ENCODE assay signal across 14 cellular contexts in the genomic region with DNA sequence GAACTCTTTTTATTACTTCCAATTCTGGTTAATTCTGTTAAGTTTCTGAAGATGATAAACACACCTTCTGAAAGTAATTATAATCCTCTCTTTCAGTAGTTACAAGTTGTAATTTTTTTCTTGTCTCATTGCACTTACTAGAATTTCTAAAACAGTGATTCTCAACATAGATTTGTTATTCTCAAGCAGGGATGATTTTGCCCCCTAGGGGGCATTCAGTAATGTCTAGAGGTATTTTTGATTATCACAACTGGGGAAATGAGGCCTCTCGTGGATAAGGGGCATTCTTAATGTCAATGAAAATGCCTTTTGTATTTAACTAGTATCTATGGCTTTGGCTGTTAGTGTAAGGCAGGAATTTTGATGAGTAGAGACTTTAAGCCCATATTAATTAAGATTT. TPM values are rescaled to one million over a fixed set of nuclear protein-coding genes. Genes with fewer than 3 reads are reported as not detected.
DNase-seq lines count a peak whose midpoint lies in the region; ATAC-seq and TF ChIP-seq lines count a peak whose summit lies in the region.
"Had no signal": no experiment of that assay in that cellular context is flagged by ENCODE, and none has a peak within 500 bp of the region (broad histone marks: within the 10 kb centered on the region; RNA-seq: fewer than 3 reads in every experiment).

No MANE protein-coding gene starts in this region.

- no peaks in the 10 kb centered on the region for H3K36me3 Mint-ChIP-seq in Caco-2 (ENCODE audit: insufficient read depth, unreplicated experiment)
- H3K36me3 Mint-ChIP-seq: activated naive CD4-positive, alpha-beta T cell treated with anti-CD3 and anti-CD28 coated beads, Interleukin-2, amount 50 U/mL, for 72 hours had no signal

- H3K4me3 ChIP-seq in Caco-2 (ENCODE audit: low read depth, low read length): no peak overlapping the region

- H3K4me1 ChIP-seq in Caco-2: no peaks in the 10 kb centered on the region
- no peaks in the 10 kb centered on the region for H3K4me1 ChIP-seq in foreskin keratinocyte

- intact Hi-C loops in Caco-2 (cut with micrococcal nuclease; ENCODE audit: unreplicated experiment): no loop called here

- no peak for ATAC-seq in foreskin keratinocyte
- ATAC-seq: activated naive CD4-positive, alpha-beta T cell treated with anti-CD3 and anti-CD28 coated beads, Interleukin-2, amount 50 U/mL, for 72 hours; stimulated activated naive CD8-positive, alpha-beta T cell treated with anti-CD3 and anti-CD28 coated beads, Interleukin-15, amount 100 ng/mL, for 72 hours had no signal

- no peaks in the 10 kb centered on the region for H3K36me3 ChIP-seq in Caco-2 (ENCODE audit: control insufficient read depth, insufficient read depth, low read length)

- TF ChIP-seq CTCF in Caco-2 (IDR thresholded peaks at IDR 0.05; ENCODE audit: insufficient read depth in 1 of 2, low read depth in 1 of 2, low read length in 1 of 2, severe bottlenecking in 1 of 2, unreplicated experiment in 1 of 2): peak; percentile 40 to 41
- peak; percentile 23; the same call in 1 of the 2 replicates for TF ChIP-seq CTCF in RWPE1 (conservative IDR thresholded peaks at IDR 0.05; ENCODE audit: low read depth)
- peak; percentile 16 for TF ChIP-seq CTCF in foreskin keratinocyte (conservative IDR thresholded peaks at IDR 0.05)
- TF ChIP-seq CTCF in GM10248 (IDR thresholded peaks at IDR 0.05; ENCODE audit: control extremely low read depth, extremely low read depth, low read depth, missing control alignments): no peak

- no TSS peak for BruUV-seq in Caco-2 (replicated peaks; lab: Mats Ljungman, UMichigan)

- DNase-seq in Caco-2 (no peak), HT-29 (ENCODE audit: low spot score) (peak; percentile 10), RWPE1 (ENCODE audit: low spot score) (no peak), foreskin keratinocyte (no peak), NCI-H1092 (lab: John Stamatoyannopoulos, UW) (no peak), GM10248 (ENCODE audit: extremely low spot score) (no peak), HEK293T (ENCODE audit: extremely low spot score) (no peak)
- no peak for DNase-seq in effector CD8-positive, alpha-beta T cell (lab: John Stamatoyannopoulos, UW)
- DNase-seq: CD4-positive, alpha-beta memory T cell; central memory CD4-positive, alpha-beta T cell; SIG-M5; stimulated activated naive CD8-positive, alpha-beta T cell treated with anti-CD3 and anti-CD28 coated beads, Interleukin-15, amount 100 ng/mL, for 72 hours had no signal

- H3K9me3 Mint-ChIP-seq in Caco-2 (ENCODE audit: unreplicated experiment): no peaks in the 10 kb centered on the region

- H3K4me1 Mint-ChIP-seq in Caco-2 (ENCODE audit: low read depth, unreplicated experiment): no peaks in the 10 kb centered on the region
- H3K4me1 Mint-ChIP-seq: CD4-positive, alpha-beta memory T cell; stimulated activated naive CD8-positive, alpha-beta T cell treated with anti-CD3 and anti-CD28 coated beads, Interleukin-15, amount 100 ng/mL, for 72 hours had no signal

- H3K9me3 ChIP-seq in Caco-2: no peaks in the 10 kb centered on the region

- peaks cover 24% of the 10 kb centered on the region for H3K27me3 Mint-ChIP-seq in Caco-2 (ENCODE audit: insufficient read depth, unreplicated experiment)

- POLR2A ChIA-PET in Caco-2 (lab: Charles Lee) (no interaction called here), RWPE1 (lab: Yijun Ruan, JAX; ENCODE audit: low non-redundant PET) (no interaction called here), GM10248 (lab: Yijun Ruan, JAX) (no interaction called here), HEK293T (lab: Yijun Ruan, JAX) (no interaction called here)

- no peaks in the 10 kb centered on the region for H3K27me3 ChIP-seq in Caco-2 (replicated peaks; ENCODE audit: control insufficient read depth, insufficient read depth, low read length)
- H3K27me3 ChIP-seq in foreskin keratinocyte: no peaks in the 10 kb centered on the region

- CTCF ChIA-PET in Caco-2 (lab: Charles Lee): interaction anchor here (0.6 kb wide), 1 partner anchor 21 kb away, joined by 3 read pairs; no protein-coding TSS in a partner anchor
- CTCF ChIA-PET in RWPE1 (lab: Yijun Ruan, JAX): interaction anchor here (0.7 to 1.1 kb wide), 2 partner anchors 13 to 36 kb away, joined by 3 to 4 read pairs; no protein-coding TSS in a partner anchor
- CTCF ChIA-PET in GM10248 (lab: Yijun Ruan, JAX): interaction anchor here (1.1 to 2.7 kb wide), 3 partner anchors 12 to 15 kb away, joined by 3 to 7 read pairs (median 6); no protein-coding TSS in a partner anchor
- CTCF ChIA-PET in HEK293T (lab: Yijun Ruan, JAX): no interaction called here

- H3K27ac ChIP-seq in RWPE1 (no peak overlapping the region), foreskin keratinocyte (no peak overlapping the region)

- no peak overlapping the region for H3K4me3 Mint-ChIP-seq in Caco-2 (ENCODE audit: unreplicated experiment)
- H3K4me3 Mint-ChIP-seq: CD4-positive, alpha-beta memory T cell; nephron; stimulated activated naive CD8-positive, alpha-beta T cell treated with anti-CD3 and anti-CD28 coated beads, Interleukin-15, amount 100 ng/mL, for 72 hours had no signal

- H3K27ac Mint-ChIP-seq in Caco-2 (ENCODE audit: unreplicated experiment): no peak overlapping the region
- H3K27ac Mint-ChIP-seq: activated naive CD4-positive, alpha-beta T cell treated with anti-CD3 and anti-CD28 coated beads, Interleukin-2, amount 50 U/mL, for 72 hours; CD4-positive, alpha-beta memory T cell; stimulated activated naive CD8-positive, alpha-beta T cell treated with anti-CD3 and anti-CD28 coated beads, Interleukin-15, amount 100 ng/mL, for 72 hours had no signal

TF ChIP-seq in HEK293T, 16 proteins besides CTCF, POLR2A, EP300 and RAD21:
- TF ChIP-seq LEF1 (IDR thresholded peaks at IDR 0.05; ENCODE audit: borderline replicate concordance) (no peak), SUZ12 (IDR thresholded peaks at IDR 0.05) (no peak), NFRKB (IDR thresholded peaks at IDR 0.05) (no peak), CTBP1 (IDR thresholded peaks at IDR 0.05; ENCODE audit: borderline replicate concordance) (no peak), SP1 (IDR thresholded peaks at IDR 0.05) (no peak), ZNF384 (IDR thresholded peaks at IDR 0.05) (no peak), TARDBP (IDR thresholded peaks at IDR 0.05) (no peak), FOXA1 (IDR thresholded peaks at IDR 0.05) (no peak), FOXM1 (IDR thresholded peaks at IDR 0.05; ENCODE audit: borderline replicate concordance) (no peak)

RNA-seq across cellular contexts. Expression of a gene that starts 39.4 kb away (rescaled TPM):
- total RNA-seq in Caco-2 (2022) (0.88 and 1.2 TPM in 2 replicates), foreskin keratinocyte (0.18 and 0.34 TPM in 2 replicates)
- 0.53 and 0.76 TPM in 2 replicates for total RNA-seq in HT-29 (2014; rRNA removed; shearing (Covaris generic))
- 0.07 and 0.12 TPM in 2 replicates for polyA plus RNA-seq in foreskin keratinocyte
